In genomic region chr11:73034777-73035176, GRCh38 we compare ENCODE assay signal across 18 cellular contexts.
DNase-seq lines count a peak whose midpoint lies in the region; ATAC-seq, FAIRE-seq and TF ChIP-seq lines count a peak whose summit lies in the region.
"Had no signal": no experiment of that assay in that cellular context is flagged by ENCODE, and none has a peak within 500 bp of the region (broad histone marks: within the 10 kb centered on the region; RNA-seq: fewer than 3 reads in every experiment).

No MANE protein-coding gene starts in this region.

- H3K36me3 Mint-ChIP-seq in T-helper 2 cell treated with Interferon-gamma antibody and Interleukin-4, amounts not matched to agents 5 μg/mL and 100 μg/mL, for 36 hours (ENCODE audit: low read depth), result peaks cover 10% of the 10 kb centered on the region
- no peaks in the 10 kb centered on the region for H3K36me3 Mint-ChIP-seq in activated T-helper 17 cell treated with anti-CD3 and anti-CD28 coated beads, Interleukin-2, amount 50 U/mL, for 72 hours (ENCODE audit: low read depth)
- peaks cover 24 to 29% of the 10 kb centered on the region in 2 donors for H3K36me3 Mint-ChIP-seq in naive B cell

- peaks cover 85% of the 10 kb centered on the region for H3K36me3 ChIP-seq in DOHH2 (ENCODE audit: control insufficient read depth, low read length)
- H3K36me3 ChIP-seq: sigmoid colon had no signal

- H3K9me2 ChIP-seq in DOHH2 (replicated peaks; ENCODE audit: control insufficient read depth, low read length), result no peaks in the 10 kb centered on the region

- H3K79me2 ChIP-seq in DOHH2 (ENCODE audit: control insufficient read depth, low read length), result peaks cover 88% of the 10 kb centered on the region

- peak; percentile 87 for ATAC-seq in activated T-helper 17 cell treated with anti-CD3 and anti-CD28 coated beads, Interleukin-2, amount 50 U/mL, for 72 hours (replicated peaks)
- ATAC-seq in naive B cell (ENCODE audit: low read depth in 2 of 2), result no peak
- ATAC-seq in HG03097 (IDR thresholded peaks at IDR 0.05; ENCODE audit: low FRiP score, unreplicated experiment), result no peak
- ATAC-seq: A549 had no signal

- peaks cover 3% of the 10 kb centered on the region for H3K9me3 Mint-ChIP-seq in T-helper 2 cell treated with Interferon-gamma antibody and Interleukin-4, amounts not matched to agents 5 μg/mL and 100 μg/mL, for 36 hours
- no peaks in the 10 kb centered on the region for H3K9me3 Mint-ChIP-seq in activated T-helper 17 cell treated with anti-CD3 and anti-CD28 coated beads, Interleukin-2, amount 50 U/mL, for 72 hours
- peaks cover 0 to 4% (median 0%) of the 10 kb centered on the region in 7 donors for H3K9me3 Mint-ChIP-seq in naive B cell
- H3K9me3 Mint-ChIP-seq: type B pancreatic cell had no signal

- no peaks in the 10 kb centered on the region for H3K27me3 ChIP-seq in DOHH2 (ENCODE audit: control insufficient read depth, low read length)
- H3K27me3 ChIP-seq: sigmoid colon had no signal

- peaks cover 16% of the 10 kb centered on the region for H3K4me1 Mint-ChIP-seq in T-helper 2 cell treated with Interferon-gamma antibody and Interleukin-4, amounts not matched to agents 5 μg/mL and 100 μg/mL, for 36 hours (ENCODE audit: low read depth)
- peaks cover 14% of the 10 kb centered on the region for H3K4me1 Mint-ChIP-seq in activated T-helper 17 cell treated with anti-CD3 and anti-CD28 coated beads, Interleukin-2, amount 50 U/mL, for 72 hours
- H3K4me1 Mint-ChIP-seq in naive B cell, result peaks cover 34 to 72% (median 61%) of the 10 kb centered on the region in 3 donors

- no peak overlapping the region for H3K4me3 ChIP-seq in DOHH2 (ENCODE audit: low read length)
- H3K4me3 ChIP-seq: A549, sigmoid colon had no signal

- peak overlapping the region; percentile 8; the same call in 1 of the 2 replicates for H3K27ac ChIP-seq in DOHH2 (ENCODE audit: low read depth, low read length)
- H3K27ac ChIP-seq: A549, sigmoid colon had no signal

- H3K4me2 ChIP-seq in DOHH2 (ENCODE audit: low read length), result no peak overlapping the region
- H3K4me2 ChIP-seq: A549 had no signal

- peaks cover 13% of the 10 kb centered on the region for H3K9me3 ChIP-seq in DOHH2 (ENCODE audit: control insufficient read depth, insufficient read depth, low read length)
- H3K9me3 ChIP-seq: A549, sigmoid colon had no signal

- no peak for DNase-seq in T-helper 2 cell treated with Interferon-gamma antibody and Interleukin-4, amounts not matched to agents 5 μg/mL and 100 μg/mL, for 36 hours (ENCODE audit: low spot score)
- no peak for DNase-seq in T-helper 2 cell
- DNase-seq in naive B cell, result no peak
- DNase-seq in NOMO-1 treated with dmso at 0.1 percent for 144 hours (lab: John Stamatoyannopoulos, UW; ENCODE audit: unreplicated experiment), result no peak
- no peak for DNase-seq in D721Med (ENCODE audit: insufficient read length, low spot score)
- DNase-seq: aorta, GDM1, midbrain, NCI-H1694, NCI-H446 treated with DMSO at 0.1 percent for 48 hours, sigmoid colon had no signal

- peaks cover 7% of the 10 kb centered on the region for H3F3A ChIP-seq in DOHH2 (ENCODE audit: control insufficient read depth, insufficient read depth)

- TF ChIP-seq CTCF in DOHH2 (IDR thresholded peaks at IDR 0.05; ENCODE audit: low read depth, low read length, poor library complexity, severe bottlenecking) (no peak), D721Med (IDR thresholded peaks at IDR 0.05; ENCODE audit: insufficient read depth, missing control alignments) (no peak)

- H3K4me1 ChIP-seq in DOHH2 (ENCODE audit: control insufficient read depth, low read length), result no peaks in the 10 kb centered on the region
- H3K4me1 ChIP-seq: A549, sigmoid colon had no signal

- H3K27me3 Mint-ChIP-seq in T-helper 2 cell treated with Interferon-gamma antibody and Interleukin-4, amounts not matched to agents 5 μg/mL and 100 μg/mL, for 36 hours (ENCODE audit: low read depth), result no peaks in the 10 kb centered on the region
- no peaks in the 10 kb centered on the region for H3K27me3 Mint-ChIP-seq in activated T-helper 17 cell treated with anti-CD3 and anti-CD28 coated beads, Interleukin-2, amount 50 U/mL, for 72 hours
- H3K27me3 Mint-ChIP-seq in naive B cell, result no peaks in the 10 kb centered on the region
- H3K27me3 Mint-ChIP-seq: type B pancreatic cell had no signal

- H3K27ac Mint-ChIP-seq in T-helper 2 cell treated with Interferon-gamma antibody and Interleukin-4, amounts not matched to agents 5 μg/mL and 100 μg/mL, for 36 hours, result peak overlapping the region; percentile 82
- H3K27ac Mint-ChIP-seq in activated T-helper 17 cell treated with anti-CD3 and anti-CD28 coated beads, Interleukin-2, amount 50 U/mL, for 72 hours, result peak overlapping the region; percentile 85
- H3K27ac Mint-ChIP-seq in naive B cell, result peak overlapping the region in 4 of 6 donors; percentile 20 to 85 (median 78)
- H3K27ac Mint-ChIP-seq: type B pancreatic cell had no signal

- H4K20me1 ChIP-seq in DOHH2 (ENCODE audit: control insufficient read depth, insufficient read depth, low read depth, low read length), result 0 out of 2 replicates have a peak, but pooled peaks cover 3% of the 10 kb centered on the region

- no peak for FAIRE-seq in D721Med (lab: Jason Lieb, UNC)
- FAIRE-seq: A549, colon, TTC549 had no signal

- H3K4me3 Mint-ChIP-seq in T-helper 2 cell treated with Interferon-gamma antibody and Interleukin-4, amounts not matched to agents 5 μg/mL and 100 μg/mL, for 36 hours, result peak overlapping the region; percentile 54
- H3K4me3 Mint-ChIP-seq in activated T-helper 17 cell treated with anti-CD3 and anti-CD28 coated beads, Interleukin-2, amount 50 U/mL, for 72 hours, result peak overlapping the region; percentile 66
- H3K4me3 Mint-ChIP-seq in naive B cell, result peak overlapping the region in 2 of 8 donors; percentile 19 to 51
- H3K4me3 Mint-ChIP-seq: type B pancreatic cell had no signal
